Comparison of ENCODE assay signal across 29 cellular contexts in the genomic region with DNA sequence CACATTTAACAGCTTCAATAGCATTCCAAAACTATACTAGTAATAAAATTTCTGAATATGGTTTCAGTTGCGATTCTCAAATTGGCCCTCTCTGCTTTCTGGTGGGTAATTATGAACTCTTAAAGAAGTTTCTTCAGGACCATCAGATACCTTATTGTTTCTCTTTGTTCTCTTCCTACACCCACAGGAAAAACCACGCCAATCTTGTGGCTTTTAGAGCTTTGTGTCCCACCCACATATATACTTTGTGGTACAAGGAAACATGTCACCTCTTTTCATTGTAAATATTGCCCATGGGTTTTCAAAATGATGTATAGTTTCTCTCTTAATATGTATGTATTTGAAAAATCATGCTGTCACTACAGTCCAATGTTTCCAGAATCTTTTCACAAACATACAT. TPM values are rescaled to one million over a fixed set of nuclear protein-coding genes. Genes with fewer than 3 reads are reported as not detected.
A peak's percentile ranks its signal among the peaks of the same experiment; 100 is the strongest.
DNase-seq lines count a peak whose midpoint lies in the region; ATAC-seq and TF ChIP-seq lines count a peak whose summit lies in the region.
"Had no signal": no experiment of that assay in that cellular context is flagged by ENCODE, and none has a peak within 500 bp of the region (broad histone marks: within the 10 kb centered on the region; RNA-seq: fewer than 3 reads in every experiment).

No MANE protein-coding gene starts in this region.

- no peaks in the 10 kb centered on the region for H3K9me3 ChIP-seq in stomach
- no peaks in the 10 kb centered on the region for H3K9me3 ChIP-seq in neural progenitor cell (ENCODE audit: low read depth)
- H3K9me3 ChIP-seq: A549, esophagus squamous epithelium, SJCRH30 had no signal

- H3K27me3 ChIP-seq in HL-60 (ENCODE audit: insufficient read depth, poor library complexity, severe bottlenecking) (no peaks in the 10 kb centered on the region), stomach (no peaks in the 10 kb centered on the region), neural progenitor cell (no peaks in the 10 kb centered on the region)
- H3K27me3 ChIP-seq: esophagus squamous epithelium had no signal

- H3K36me3 ChIP-seq in stomach: peaks cover 0 to 3% (median 0%) of the 10 kb centered on the region in 4 donors
- no peaks in the 10 kb centered on the region for H3K36me3 ChIP-seq in neural progenitor cell
- H3K36me3 ChIP-seq: esophagus squamous epithelium, SJCRH30 had no signal

- H3K79me2 ChIP-seq in neural progenitor cell (ENCODE audit: low read depth): no peaks in the 10 kb centered on the region

- WGBS in stomach, 5 donors: 78 to 89% (median 87%) methylated on average over 2 of the region's 2 CpGs

- no peak overlapping the region for H3K4me2 ChIP-seq in neural progenitor cell
- H3K4me2 ChIP-seq: A549 had no signal

- H3K36me3 Mint-ChIP-seq in activated naive CD8-positive, alpha-beta T cell treated with anti-CD3 and anti-CD28 coated beads for 36 hours: no peaks in the 10 kb centered on the region
- no peaks in the 10 kb centered on the region for H3K36me3 Mint-ChIP-seq in activated naive CD8-positive, alpha-beta T cell treated with anti-CD3 and anti-CD28 coated beads, Interleukin-2, amount 50 U/mL, for 24 hours (ENCODE audit: low read depth)
- no peaks in the 10 kb centered on the region for H3K36me3 Mint-ChIP-seq in endothelial cell (ENCODE audit: low read depth, unreplicated experiment)
- peaks cover 4% of the 10 kb centered on the region for H3K36me3 Mint-ChIP-seq in neural progenitor cell
- H3K36me3 Mint-ChIP-seq: memory B cell had no signal

- H3K27ac ChIP-seq in HL-60 (replicated peaks): peak overlapping the region; percentile 85
- H3K27ac ChIP-seq in stomach: peak overlapping the region in 3 of 5 donors; percentile 45 to 87 (median 74)
- H3K27ac ChIP-seq in substantia nigra (ENCODE audit: low read depth, low read length, poor library complexity, severe bottlenecking): no peak overlapping the region
- no peak overlapping the region for H3K27ac ChIP-seq in neural progenitor cell
- H3K27ac ChIP-seq: SJCRH30 had no signal

- intact Hi-C loops in stomach (cut with DNase I; ENCODE audit: low total_unique reads): no loop called here

- H3K27me3 Mint-ChIP-seq in activated naive CD8-positive, alpha-beta T cell treated with anti-CD3 and anti-CD28 coated beads for 36 hours: peaks cover 6% of the 10 kb centered on the region
- H3K27me3 Mint-ChIP-seq in activated naive CD8-positive, alpha-beta T cell treated with anti-CD3 and anti-CD28 coated beads, Interleukin-2, amount 50 U/mL, for 24 hours: peaks cover 4% of the 10 kb centered on the region
- H3K27me3 Mint-ChIP-seq in endothelial cell (ENCODE audit: unreplicated experiment) (peaks cover 3% of the 10 kb centered on the region), neural progenitor cell (ENCODE audit: insufficient read depth, low read depth) (no peaks in the 10 kb centered on the region)
- H3K27me3 Mint-ChIP-seq: memory B cell had no signal

- no peak overlapping the region for H3K27ac Mint-ChIP-seq in activated naive CD8-positive, alpha-beta T cell treated with anti-CD3 and anti-CD28 coated beads for 36 hours
- H3K27ac Mint-ChIP-seq in activated naive CD8-positive, alpha-beta T cell treated with anti-CD3 and anti-CD28 coated beads, Interleukin-2, amount 50 U/mL, for 24 hours: no peak overlapping the region
- H3K27ac Mint-ChIP-seq in endothelial cell (ENCODE audit: unreplicated experiment): peak overlapping the region; percentile 96
- H3K27ac Mint-ChIP-seq in neural progenitor cell: no peak overlapping the region
- H3K27ac Mint-ChIP-seq: effector memory CD8-positive, alpha-beta T cell; memory B cell had no signal

- no peaks in the 10 kb centered on the region for H4K20me1 ChIP-seq in neural progenitor cell (ENCODE audit: low read depth)

- H3K4me3 Mint-ChIP-seq in activated naive CD8-positive, alpha-beta T cell treated with anti-CD3 and anti-CD28 coated beads for 36 hours: no peak overlapping the region
- no peak overlapping the region for H3K4me3 Mint-ChIP-seq in activated naive CD8-positive, alpha-beta T cell treated with anti-CD3 and anti-CD28 coated beads, Interleukin-2, amount 50 U/mL, for 24 hours
- H3K4me3 Mint-ChIP-seq in endothelial cell (ENCODE audit: unreplicated experiment) (no peak overlapping the region), neural progenitor cell (no peak overlapping the region)
- H3K4me3 Mint-ChIP-seq: effector memory CD8-positive, alpha-beta T cell; memory B cell had no signal

- H3K9me3 Mint-ChIP-seq in activated naive CD8-positive, alpha-beta T cell treated with anti-CD3 and anti-CD28 coated beads for 36 hours: peaks cover 6% of the 10 kb centered on the region
- H3K9me3 Mint-ChIP-seq in activated naive CD8-positive, alpha-beta T cell treated with anti-CD3 and anti-CD28 coated beads, Interleukin-2, amount 50 U/mL, for 24 hours: peaks cover 16% of the 10 kb centered on the region
- H3K9me3 Mint-ChIP-seq in endothelial cell (ENCODE audit: unreplicated experiment): no peaks in the 10 kb centered on the region
- H3K9me3 Mint-ChIP-seq in neural progenitor cell: peaks cover 17% of the 10 kb centered on the region
- H3K9me3 Mint-ChIP-seq: effector memory CD8-positive, alpha-beta T cell had no signal

- no peak for TF ChIP-seq POLR2A in stomach (IDR thresholded peaks at IDR 0.05)

- H3K4me1 ChIP-seq in stomach (peaks cover 8 to 19% (median 14%) of the 10 kb centered on the region in 4 donors), neural progenitor cell (no peaks in the 10 kb centered on the region)
- H3K4me1 ChIP-seq: A549, SJCRH30 had no signal

- no peak for TF ChIP-seq EP300 in stomach (IDR thresholded peaks at IDR 0.05)

- no peak overlapping the region for H3K9ac ChIP-seq in neural progenitor cell

- no peak overlapping the region for H3K4me3 ChIP-seq in HL-60 (replicated peaks; ENCODE audit: insufficient read depth, low read length)
- no peak overlapping the region for H3K4me3 ChIP-seq in stomach
- H3K4me3 ChIP-seq in neural progenitor cell: no peak overlapping the region
- H3K4me3 ChIP-seq: A549, esophagus squamous epithelium, SJCRH30 had no signal

- peak; percentile 2 for DNase-seq in activated naive CD8-positive, alpha-beta T cell treated with anti-CD3 and anti-CD28 coated beads for 36 hours
- DNase-seq in activated naive CD8-positive, alpha-beta T cell treated with anti-CD3 and anti-CD28 coated beads, Interleukin-2, amount 50 U/mL, for 24 hours: no peak
- no peak for DNase-seq in HL-60 (ENCODE audit: low read depth in 1 of 2, low spot score in 1 of 2)
- DNase-seq in endothelial cell (ENCODE audit: low spot score): no peak
- DNase-seq in stomach: no peak
- DNase-seq in substantia nigra (lab: John Stamatoyannopoulos, UW): no peak
- DNase-seq in SK-N-DZ (ENCODE audit: low spot score): no peak
- DNase-seq in neural progenitor cell (ENCODE audit: low spot score): no peak
- DNase-seq: activated CD4-positive, CD25-positive, alpha-beta regulatory T cell; activated naive CD4-positive, alpha-beta T cell treated with anti-CD3 and anti-CD28 coated beads, Interleukin-2, amount 50 U/mL, for 16 hours; anterior cingulate cortex; caudate nucleus; cortex of kidney; DMS153; effector memory CD8-positive, alpha-beta T cell; esophagus squamous epithelium; foreskin melanocyte; left cardiac atrium; NCI-H2029 treated with DMSO at 0.1 percent for 48 hours; NCI-H2227 treated with DMSO at 0.1 percent for 48 hours; NCI-H69; occipital lobe; SJCRH30; small intestine; stimulated activated CD4-positive, alpha-beta T cell treated with anti-CD3 and anti-CD28 coated beads, Interleukin-2, amount 100 ng/mL, for 24 hours had no signal

- TF ChIP-seq CTCF in HL-60 (IDR thresholded peaks at IDR 0.05; ENCODE audit: insufficient read depth, low read length) (no peak), endothelial cell (IDR thresholded peaks at IDR 0.05; ENCODE audit: unreplicated experiment) (no peak), stomach (IDR thresholded peaks at IDR 0.05) (no peak), neural progenitor cell (IDR thresholded peaks at IDR 0.05) (no peak)

- H3F3A ChIP-seq in neural progenitor cell (ENCODE audit: low read depth): no peaks in the 10 kb centered on the region

- peaks cover 14% of the 10 kb centered on the region for H3K4me1 Mint-ChIP-seq in activated naive CD8-positive, alpha-beta T cell treated with anti-CD3 and anti-CD28 coated beads for 36 hours
- peaks cover 16% of the 10 kb centered on the region for H3K4me1 Mint-ChIP-seq in activated naive CD8-positive, alpha-beta T cell treated with anti-CD3 and anti-CD28 coated beads, Interleukin-2, amount 50 U/mL, for 24 hours
- H3K4me1 Mint-ChIP-seq in endothelial cell (ENCODE audit: unreplicated experiment) (peaks cover 33% of the 10 kb centered on the region), neural progenitor cell (peaks cover 20% of the 10 kb centered on the region)
- H3K4me1 Mint-ChIP-seq: memory B cell had no signal

- ATAC-seq in activated naive CD8-positive, alpha-beta T cell treated with anti-CD3 and anti-CD28 coated beads, Interleukin-2, amount 50 U/mL, for 24 hours: no peak
- ATAC-seq: A549; effector memory CD8-positive, alpha-beta T cell had no signal

- no peak overlapping the region for H2AFZ ChIP-seq in neural progenitor cell (replicated peaks)

RNA-seq across cellular contexts. Expression of a gene that starts 12.1 kb away (rescaled TPM):
- not detected for total RNA-seq in activated naive CD8-positive, alpha-beta T cell treated with anti-CD3 and anti-CD28 coated beads for 36 hours
- total RNA-seq in endothelial cell (ENCODE audit: unreplicated experiment): 0.23 TPM
- total RNA-seq in stomach: 10 to 100 TPM in 3 of 5 donors, 1 to 10 TPM in 2; 4.1 to 38.5 (median 30.4) TPM
- polyA plus RNA-seq in stomach: 1 to 10 TPM; 1.4 to 2.3 (median 1.7) TPM
- not detected in 2 replicates for polyA plus RNA-seq in SK-N-DZ (2014; cell fraction: cytosol; rRNA removed)
- not detected in 2 replicates for polyA plus RNA-seq in SK-N-DZ (2014; cell fraction: nucleus; rRNA removed)
- 0.03 and 0.13 TPM in 2 replicates for total RNA-seq in neural progenitor cell (ENCODE audit: low replicate concordance)
- total RNA-seq: H1, myocyte, SJCRH30 had no signal
- polyA plus RNA-seq: H1 had no signal

Comparison
In these comparisons a context has a peak if more than half of its experiments do, and no peak if none do; other contexts are left out.
1. H3K27ac ChIP-seq: peak in HL-60 (single experiment) and stomach (3 of 5); none in substantia nigra (single experiment) and neural progenitor cell (single experiment).